In the genomic region with DNA sequence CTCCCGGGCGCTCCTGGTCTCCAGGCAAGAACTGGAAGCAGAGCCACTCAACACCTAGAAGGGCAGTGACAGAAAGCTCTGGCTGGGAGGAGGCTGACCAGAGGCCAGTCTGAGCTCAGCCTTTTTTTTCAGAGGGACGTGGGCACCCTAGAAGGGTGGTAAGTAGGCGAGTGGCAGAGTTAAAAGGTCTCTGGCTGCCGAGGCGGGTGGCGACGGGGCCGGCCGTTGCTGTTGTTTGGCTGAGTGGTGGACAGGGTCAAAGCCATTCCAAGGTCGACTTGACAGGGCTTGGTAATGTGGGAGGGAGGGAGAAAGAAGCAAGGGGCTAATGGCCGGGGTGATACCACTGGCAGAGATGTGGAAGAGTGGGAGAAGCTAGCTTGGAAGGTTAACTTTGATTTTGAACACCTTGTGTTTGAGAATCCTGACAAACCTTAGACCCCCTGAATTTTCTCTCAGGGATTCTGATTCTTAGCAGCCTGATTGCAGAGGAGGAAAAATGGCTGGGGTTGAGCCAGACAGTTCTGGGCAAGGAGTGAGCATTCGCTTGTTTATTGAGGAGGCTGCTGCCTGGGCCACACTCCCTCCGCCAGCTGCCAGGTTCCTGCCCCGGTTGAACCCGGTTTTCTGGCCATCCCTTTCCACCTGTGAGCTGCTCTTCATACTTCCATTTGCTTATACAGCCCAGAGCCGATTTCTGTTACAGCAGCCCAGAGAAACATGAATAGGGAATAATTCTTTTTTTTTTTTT, we compare ENCODE assay signal across 9 cellular contexts. TPM values are rescaled to one million over a fixed set of nuclear protein-coding genes. Genes with fewer than 3 reads are reported as not detected.
DNase-seq lines count a peak whose midpoint lies in the region; ATAC-seq, FAIRE-seq and TF ChIP-seq lines count a peak whose summit lies in the region.
"Had no signal": no experiment of that assay in that cellular context is flagged by ENCODE, and none has a peak within 500 bp of the region (broad histone marks: within the 10 kb centered on the region; RNA-seq: fewer than 3 reads in every experiment).

No MANE protein-coding gene starts in this region.

- H3K9me3 Mint-ChIP-seq in activated CD4-positive, alpha-beta T cell treated with anti-CD3 and anti-CD28 coated beads, Interleukin-2, amount 10 ng/mL, durations not matched to agents 7 days and 5 days: no peaks in the 10 kb centered on the region

- peak overlapping the region; percentile 89 for H3K4me2 ChIP-seq in HepG2 (ENCODE audit: low read depth, low read length)

- peak; percentile 32 for ATAC-seq in body of pancreas
- peak; percentile 65 for ATAC-seq in HepG2
- no peak for ATAC-seq in HG03025 (IDR thresholded peaks at IDR 0.05; ENCODE audit: low FRiP score, unreplicated experiment)

- no peak for DNase-seq in activated CD4-positive, alpha-beta T cell treated with anti-CD3 and anti-CD28 coated beads, Interleukin-2, amount 10 ng/mL, durations not matched to agents 7 days and 5 days
- DNase-seq in activated CD4-positive, alpha-beta T cell treated with anti-CD3 and anti-CD28 coated beads, Interleukin-2, amount 50 U/mL, for 4 hours: no peak
- DNase-seq in body of pancreas (peak in 2 of 4 donors; percentile 34 to 41), HepG2 (ENCODE audit: low spot score) (peak; percentile 34), thyroid gland (peak; percentile 19 to 49), cerebellar nuclear complex (lab: John Stamatoyannopoulos, UW) (no peak), OCI-M2 (lab: John Stamatoyannopoulos, UW; ENCODE audit: unreplicated experiment) (no peak)

- peak overlapping the region; percentile 66 to 90 (median 75) for H3K27ac ChIP-seq in body of pancreas
- H3K27ac ChIP-seq in HepG2 (ENCODE audit: extremely low read length, insufficient read depth, low read length): peak overlapping the region; percentile 55
- peak overlapping the region; percentile 52 to 82 (median 70) for H3K27ac ChIP-seq in thyroid gland

- TF ChIP-seq POLR2A in body of pancreas (IDR thresholded peaks at IDR 0.05) (no peak), HepG2 (IDR thresholded peaks at IDR 0.05; ENCODE audit: insufficient read depth in 1 of 2, low read depth in 2 of 2, low read length in 2 of 2) (no peak), thyroid gland (IDR thresholded peaks at IDR 0.05) (no peak)

- POLR2A ChIA-PET in activated CD4-positive, alpha-beta T cell treated with anti-CD3 and anti-CD28 coated beads, Interleukin-2, amount 10 ng/mL, durations not matched to agents 7 days and 5 days (lab: Charles Lee): interaction anchor here (0.6 to 1.3 kb wide), 6 partner anchors 11 to 258 kb away, joined by 3 to 4 read pairs (median 4); partner anchors contain the start of genes SCO2 and TYMP
- POLR2A ChIA-PET in HepG2 (lab: Yijun Ruan, JAX): interaction anchor here (1.0 to 2.9 kb wide), 16 partner anchors 14 to 320 kb away, joined by 3 to 36 read pairs (median 6); partner anchors contain the start of genes CHKB, CPT1B, KLHDC7B and LMF2

- peak overlapping the region; percentile 85 for H3K27ac Mint-ChIP-seq in activated CD4-positive, alpha-beta T cell treated with anti-CD3 and anti-CD28 coated beads, Interleukin-2, amount 10 ng/mL, durations not matched to agents 7 days and 5 days

- peaks cover 18% of the 10 kb centered on the region for H3K4me1 ChIP-seq in body of pancreas
- H3K4me1 ChIP-seq in HepG2 (ENCODE audit: insufficient read depth, low read length): peaks cover 21% of the 10 kb centered on the region
- peaks cover 11 to 12% of the 10 kb centered on the region in 2 donors for H3K4me1 ChIP-seq in thyroid gland

- FAIRE-seq in HepG2 (lab: Jason Lieb, UNC): no peak

- no peak for TF ChIP-seq EP300 in HepG2 (IDR thresholded peaks at IDR 0.05; ENCODE audit: low read depth in 2 of 2, low read length in 2 of 2)
- TF ChIP-seq EP300 in HepG2 (CRISPR knock-in tag; IDR thresholded peaks at IDR 0.05; ENCODE audit: borderline replicate concordance): no peak

- CTCF ChIA-PET in activated CD4-positive, alpha-beta T cell treated with anti-CD3 and anti-CD28 coated beads, Interleukin-2, amount 10 ng/mL, durations not matched to agents 7 days and 5 days (lab: Charles Lee): interaction anchor here (0.6 to 4.9 kb wide), 25 partner anchors 8 to 428 kb away, joined by 3 to 74 read pairs (median 4); partner anchors contain the start of genes CHKB, CPT1B, KLHDC7B and SCO2
- CTCF ChIA-PET in HepG2 (lab: Yijun Ruan, JAX; ENCODE audit: low intra/inter-chr PET ratio, low total read pairs): no interaction called here

- H3K79me2 ChIP-seq in HepG2 (ENCODE audit: insufficient read depth, low read length): no peaks in the 10 kb centered on the region

- peak overlapping the region; percentile 64 for H3K9ac ChIP-seq in HepG2 (ENCODE audit: insufficient read depth, low read depth, low read length)

- intact Hi-C loops in body of pancreas (cut with DNase I): no loop called here
- intact Hi-C loops in HepG2 (cut with micrococcal nuclease; ENCODE audit: unreplicated experiment): loop anchor here (5.0 kb wide), 1 partner anchor 36 kb away; the partner anchor contains the start of gene SCO2
- intact Hi-C loops in thyroid gland (cut with DNase I): no loop called here

- no TSS peak for BruUV-seq in HepG2 (replicated peaks; lab: Mats Ljungman, UMichigan)

- in situ Hi-C loops in HepG2 (cut with HindIII; ENCODE audit: extremely low pct_ligation_motif_present, low pct_unique_long_range_greater_than_20kb): no loop called here

- H3K4me3 ChIP-seq in body of pancreas (peak overlapping the region; percentile 4 to 9), HepG2 (replicated peaks in 1 of 3; ENCODE audit: insufficient read depth in 1 of 3, low read depth in 2 of 3, low read length in 3 of 3) (peak overlapping the region; percentile 68 to 85 (median 71)), thyroid gland (replicated peaks in 1 of 3) (peak overlapping the region in 2 of 3 donors; percentile 37 to 40)

- no peaks in the 10 kb centered on the region for H3K36me3 ChIP-seq in body of pancreas (replicated peaks in 1 of 2; ENCODE audit: insufficient read depth in 1 of 2, low read depth in 2 of 2)
- H3K36me3 ChIP-seq in HepG2 (replicated peaks in 1 of 2; ENCODE audit: control insufficient read depth in 1 of 2, insufficient read depth in 2 of 2, low read length in 2 of 2): no peaks in the 10 kb centered on the region
- H3K36me3 ChIP-seq in thyroid gland: peaks cover 0 to under 1% of the 10 kb centered on the region in 2 donors

- peak overlapping the region; percentile 80 for H3K4me3 Mint-ChIP-seq in activated CD4-positive, alpha-beta T cell treated with anti-CD3 and anti-CD28 coated beads, Interleukin-2, amount 10 ng/mL, durations not matched to agents 7 days and 5 days

- no peak for TF ChIP-seq RAD21 in HepG2 (CRISPR knock-in tag; IDR thresholded peaks at IDR 0.05)

- no peaks in the 10 kb centered on the region for H3K9me3 ChIP-seq in body of pancreas
- H3K9me3 ChIP-seq in HepG2 (ENCODE audit: low read length): no peaks in the 10 kb centered on the region
- no peaks in the 10 kb centered on the region for H3K9me3 ChIP-seq in thyroid gland

- no peak overlapping the region for H2AFZ ChIP-seq in HepG2 (ENCODE audit: low read length)

- H3K36me3 Mint-ChIP-seq in activated CD4-positive, alpha-beta T cell treated with anti-CD3 and anti-CD28 coated beads, Interleukin-2, amount 10 ng/mL, durations not matched to agents 7 days and 5 days (ENCODE audit: low read depth): peaks cover 7% of the 10 kb centered on the region

- no peak for TF ChIP-seq CTCF in body of pancreas (IDR thresholded peaks at IDR 0.05)
- TF ChIP-seq CTCF in HepG2 (CRISPR knock-in tag; IDR thresholded peaks at IDR 0.05): no peak
- TF ChIP-seq CTCF in thyroid gland (IDR thresholded peaks at IDR 0.05): no peak

- peaks cover 13% of the 10 kb centered on the region for H3K27me3 Mint-ChIP-seq in activated CD4-positive, alpha-beta T cell treated with anti-CD3 and anti-CD28 coated beads, Interleukin-2, amount 10 ng/mL, durations not matched to agents 7 days and 5 days

- peaks cover 24% of the 10 kb centered on the region for H3K4me1 Mint-ChIP-seq in activated CD4-positive, alpha-beta T cell treated with anti-CD3 and anti-CD28 coated beads, Interleukin-2, amount 10 ng/mL, durations not matched to agents 7 days and 5 days

- H3K27me3 ChIP-seq in body of pancreas (no peaks in the 10 kb centered on the region), HepG2 (ENCODE audit: control insufficient read depth in 1 of 2, insufficient read depth in 2 of 2, low read length in 2 of 2) (peaks cover 0 to 16% of the 10 kb centered on the region in 2 experiments; a peak in 1 of 5 replicates), thyroid gland (no peaks in the 10 kb centered on the region)

- WGBS in body of pancreas, 2 donors: 9 to 13% methylated on average over 17 of the region's 17 CpGs
- 7% methylated on average over 17 of the region's 17 CpGs for WGBS in HepG2 (ENCODE audit: low lambda C conversion rate)
- WGBS in thyroid gland, 2 donors: 18 to 21% methylated on average over 17 of the region's 17 CpGs

- no peaks in the 10 kb centered on the region for H4K20me1 ChIP-seq in HepG2 (ENCODE audit: insufficient read depth, low read length)

RNA-seq across cellular contexts. Expression of gene SYCE3, which starts 0.9 kb away (rescaled TPM):
- total RNA-seq in activated CD4-positive, alpha-beta T cell treated with anti-CD3 and anti-CD28 coated beads, Interleukin-2, amount 10 ng/mL, durations not matched to agents 7 days and 5 days: under 1 TPM in 1 of 2 experiments, not detected in 1; 0.87 TPM
- total RNA-seq in body of pancreas: not detected
- total RNA-seq in HepG2 (2016; rRNA removed; fragmentation: Illumina TruSeq; extraction: Trizol): not detected in 2 replicates
- not detected in 2 replicates for total RNA-seq in HepG2 (2016; cell fraction: cytosol; rRNA removed; fragmentation: Illumina TruSeq; extraction: Trizol; ENCODE audit: low read depth)
- not detected in 2 replicates for total RNA-seq in HepG2 (2016; cell fraction: insoluble cytoplasmic fraction; rRNA removed; fragmentation: Illumina TruSeq; extraction: Trizol)
- not detected in 2 replicates for total RNA-seq in HepG2 (2016; cell fraction: membrane; rRNA removed; fragmentation: Illumina TruSeq; extraction: Trizol)
- total RNA-seq in HepG2 (2016; cell fraction: nucleus; rRNA removed; fragmentation: Illumina TruSeq; extraction: Trizol): not detected in 2 replicates
- polyA plus RNA-seq in HepG2 (2011; rRNA removed): 0.29 TPM in 1 of 2 replicates, not detected in the other
- 0.27 TPM in 1 of 2 replicates, not detected in the other for polyA plus RNA-seq in HepG2 (2011; cell fraction: cytosol; rRNA removed)
- polyA plus RNA-seq in HepG2 (2011; cell fraction: nucleus; rRNA removed): not detected in 2 replicates
- not detected in 2 replicates for polyA plus RNA-seq in HepG2 (2012)
- not detected in 2 replicates for polyA plus RNA-seq in HepG2 (2016; cell fraction: cytosol; fragmentation: Illumina TruSeq; extraction: Trizol; ENCODE audit: low read depth)
- not detected in 2 replicates for polyA plus RNA-seq in HepG2 (2016; cell fraction: insoluble cytoplasmic fraction; fragmentation: Illumina TruSeq; extraction: Trizol; ENCODE audit: low read depth)
- not detected in 2 replicates for polyA plus RNA-seq in HepG2 (2016; cell fraction: membrane; fragmentation: Illumina TruSeq; extraction: Trizol; ENCODE audit: low read depth)
- not detected in 2 replicates for polyA plus RNA-seq in HepG2 (2016; cell fraction: nucleus; fragmentation: Illumina TruSeq; extraction: Trizol; ENCODE audit: insufficient read depth, low read depth)
- polyA minus RNA-seq in HepG2 (2011; rRNA and poly(A)+ RNA removed; ENCODE audit: low replicate concordance): not detected in 2 replicates
- not detected in 2 replicates for polyA minus RNA-seq in HepG2 (2011; cell fraction: cytosol; rRNA and poly(A)+ RNA removed)
- not detected in 2 replicates for polyA minus RNA-seq in HepG2 (2011; cell fraction: nucleus; rRNA and poly(A)+ RNA removed)
- total RNA-seq in thyroid gland: 1 to 10 TPM in 3 of 4 donors, not detected in 1; 3.5 to 6.0 (median 4.3) TPM
- polyA plus RNA-seq: adipose tissue had no signal

RNA-seq across cellular contexts. Expression of gene CPT1B, which starts 14.6 kb away (rescaled TPM):
- 100 to 1,000 TPM; 107 to 113 TPM for total RNA-seq in activated CD4-positive, alpha-beta T cell treated with anti-CD3 and anti-CD28 coated beads, Interleukin-2, amount 10 ng/mL, durations not matched to agents 7 days and 5 days
- 10 to 100 TPM in 1 of 2 donors, 1 to 10 TPM in 1; 8.3 to 34.9 TPM for total RNA-seq in body of pancreas
- total RNA-seq in HepG2 (2016; rRNA removed; fragmentation: Illumina TruSeq; extraction: Trizol): 2.3 and 9.2 TPM in 2 replicates
- total RNA-seq in HepG2 (2016; cell fraction: cytosol; rRNA removed; fragmentation: Illumina TruSeq; extraction: Trizol; ENCODE audit: low read depth): 0.91 and 1.5 TPM in 2 replicates
- 1.4 and 10.1 TPM in 2 replicates for total RNA-seq in HepG2 (2016; cell fraction: insoluble cytoplasmic fraction; rRNA removed; fragmentation: Illumina TruSeq; extraction: Trizol)
- total RNA-seq in HepG2 (2016; cell fraction: membrane; rRNA removed; fragmentation: Illumina TruSeq; extraction: Trizol): 1.9 and 2.4 TPM in 2 replicates
- total RNA-seq in HepG2 (2016; cell fraction: nucleus; rRNA removed; fragmentation: Illumina TruSeq; extraction: Trizol): 11.6 and 16.2 TPM in 2 replicates
- polyA plus RNA-seq in HepG2 (2011; rRNA removed): 19.5 and 26.5 TPM in 2 replicates
- polyA plus RNA-seq in HepG2 (2011; cell fraction: cytosol; rRNA removed): 4.5 and 5.2 TPM in 2 replicates
- polyA plus RNA-seq in HepG2 (2011; cell fraction: nucleus; rRNA removed): 177 and 200 TPM in 2 replicates
- polyA plus RNA-seq in HepG2 (2012): 15.0 and 23.3 TPM in 2 replicates
- polyA plus RNA-seq in HepG2 (2016; cell fraction: cytosol; fragmentation: Illumina TruSeq; extraction: Trizol; ENCODE audit: low read depth): 0.49 and 0.80 TPM in 2 replicates
- 2.0 and 2.6 TPM in 2 replicates for polyA plus RNA-seq in HepG2 (2016; cell fraction: insoluble cytoplasmic fraction; fragmentation: Illumina TruSeq; extraction: Trizol; ENCODE audit: low read depth)
- polyA plus RNA-seq in HepG2 (2016; cell fraction: membrane; fragmentation: Illumina TruSeq; extraction: Trizol; ENCODE audit: low read depth): 1.7 and 2.0 TPM in 2 replicates
- 62.6 and 63.1 TPM in 2 replicates for polyA plus RNA-seq in HepG2 (2016; cell fraction: nucleus; fragmentation: Illumina TruSeq; extraction: Trizol; ENCODE audit: insufficient read depth, low read depth)
- polyA minus RNA-seq in HepG2 (2011; rRNA and poly(A)+ RNA removed; ENCODE audit: low replicate concordance): 7.0 and 8.4 TPM in 2 replicates
- 0.79 and 1.7 TPM in 2 replicates for polyA minus RNA-seq in HepG2 (2011; cell fraction: cytosol; rRNA and poly(A)+ RNA removed)
- 21.3 and 22.5 TPM in 2 replicates for polyA minus RNA-seq in HepG2 (2011; cell fraction: nucleus; rRNA and poly(A)+ RNA removed)
- total RNA-seq in thyroid gland: 10 to 100 TPM in 3 of 4 donors, 1 to 10 TPM in 1; 9.7 to 38.7 (median 14.9) TPM

RNA-seq across cellular contexts. Expression of gene KLHDC7B, which starts 17.9 kb away (rescaled TPM):
- 10 to 100 TPM; 15.6 to 16.0 TPM for total RNA-seq in activated CD4-positive, alpha-beta T cell treated with anti-CD3 and anti-CD28 coated beads, Interleukin-2, amount 10 ng/mL, durations not matched to agents 7 days and 5 days
- total RNA-seq in body of pancreas (not detected), HepG2 (2016; rRNA removed; fragmentation: Illumina TruSeq; extraction: Trizol) (not detected in 2 replicates), thyroid gland (under 1 TPM in 1 of 4 donors, not detected in 3; 0.27 TPM)
- not detected in 2 replicates for total RNA-seq in HepG2 (2016; cell fraction: cytosol; rRNA removed; fragmentation: Illumina TruSeq; extraction: Trizol; ENCODE audit: low read depth)
- not detected in 2 replicates for total RNA-seq in HepG2 (2016; cell fraction: insoluble cytoplasmic fraction; rRNA removed; fragmentation: Illumina TruSeq; extraction: Trizol)
- total RNA-seq in HepG2 (2016; cell fraction: membrane; rRNA removed; fragmentation: Illumina TruSeq; extraction: Trizol): not detected in 2 replicates
- not detected in 2 replicates for total RNA-seq in HepG2 (2016; cell fraction: nucleus; rRNA removed; fragmentation: Illumina TruSeq; extraction: Trizol)
- 0.11 and 0.17 TPM in 2 replicates for polyA plus RNA-seq in HepG2 (2011; rRNA removed)
- polyA plus RNA-seq in HepG2 (2011; cell fraction: cytosol; rRNA removed): 0.09 TPM in 2 replicates
- polyA plus RNA-seq in HepG2 (2011; cell fraction: nucleus; rRNA removed): 0.68 and 0.81 TPM in 2 replicates
- 0.12 and 0.47 TPM in 2 replicates for polyA plus RNA-seq in HepG2 (2012)
- 0.03 TPM in 1 of 2 replicates, not detected in the other for polyA plus RNA-seq in HepG2 (2016; cell fraction: cytosol; fragmentation: Illumina TruSeq; extraction: Trizol; ENCODE audit: low read depth)
- not detected in 2 replicates for polyA plus RNA-seq in HepG2 (2016; cell fraction: insoluble cytoplasmic fraction; fragmentation: Illumina TruSeq; extraction: Trizol; ENCODE audit: low read depth)
- not detected in 2 replicates for polyA plus RNA-seq in HepG2 (2016; cell fraction: membrane; fragmentation: Illumina TruSeq; extraction: Trizol; ENCODE audit: low read depth)
- polyA plus RNA-seq in HepG2 (2016; cell fraction: nucleus; fragmentation: Illumina TruSeq; extraction: Trizol; ENCODE audit: insufficient read depth, low read depth): 0.09 TPM in 1 of 2 replicates, not detected in the other
- polyA minus RNA-seq in HepG2 (2011; rRNA and poly(A)+ RNA removed; ENCODE audit: low replicate concordance): 0.24 and 1.1 TPM in 2 replicates
- polyA minus RNA-seq in HepG2 (2011; cell fraction: cytosol; rRNA and poly(A)+ RNA removed): 0.26 and 0.49 TPM in 2 replicates
- 0.13 and 0.50 TPM in 2 replicates for polyA minus RNA-seq in HepG2 (2011; cell fraction: nucleus; rRNA and poly(A)+ RNA removed)

RNA-seq across cellular contexts. Expression of gene CHKB, which starts 19.1 kb away (rescaled TPM):
- total RNA-seq in activated CD4-positive, alpha-beta T cell treated with anti-CD3 and anti-CD28 coated beads, Interleukin-2, amount 10 ng/mL, durations not matched to agents 7 days and 5 days: 100 to 1,000 TPM; 140 to 142 TPM
- total RNA-seq in body of pancreas (100 to 1,000 TPM in 1 of 2 donors, 10 to 100 TPM in 1; 43.3 to 122 TPM), HepG2 (2016; rRNA removed; fragmentation: Illumina TruSeq; extraction: Trizol) (9.9 and 24.5 TPM in 2 replicates), thyroid gland (10 to 100 TPM; 49.1 to 96.9 (median 67.8) TPM)
- 17.8 and 21.3 TPM in 2 replicates for total RNA-seq in HepG2 (2016; cell fraction: cytosol; rRNA removed; fragmentation: Illumina TruSeq; extraction: Trizol; ENCODE audit: low read depth)
- 10.7 and 27.7 TPM in 2 replicates for total RNA-seq in HepG2 (2016; cell fraction: insoluble cytoplasmic fraction; rRNA removed; fragmentation: Illumina TruSeq; extraction: Trizol)
- total RNA-seq in HepG2 (2016; cell fraction: membrane; rRNA removed; fragmentation: Illumina TruSeq; extraction: Trizol): 16.6 and 17.3 TPM in 2 replicates
- 27.3 and 33.6 TPM in 2 replicates for total RNA-seq in HepG2 (2016; cell fraction: nucleus; rRNA removed; fragmentation: Illumina TruSeq; extraction: Trizol)
- polyA plus RNA-seq in HepG2 (2011; rRNA removed): 42.7 and 43.1 TPM in 2 replicates
- polyA plus RNA-seq in HepG2 (2011; cell fraction: cytosol; rRNA removed): 11.7 and 13.0 TPM in 2 replicates
- polyA plus RNA-seq in HepG2 (2011; cell fraction: nucleus; rRNA removed): 163 and 176 TPM in 2 replicates
- 20.9 and 22.0 TPM in 2 replicates for polyA plus RNA-seq in HepG2 (2012)
- polyA plus RNA-seq in HepG2 (2016; cell fraction: cytosol; fragmentation: Illumina TruSeq; extraction: Trizol; ENCODE audit: low read depth): 10.7 and 12.5 TPM in 2 replicates
- 10.1 and 10.6 TPM in 2 replicates for polyA plus RNA-seq in HepG2 (2016; cell fraction: insoluble cytoplasmic fraction; fragmentation: Illumina TruSeq; extraction: Trizol; ENCODE audit: low read depth)
- polyA plus RNA-seq in HepG2 (2016; cell fraction: membrane; fragmentation: Illumina TruSeq; extraction: Trizol; ENCODE audit: low read depth): 12.3 and 13.1 TPM in 2 replicates
- polyA plus RNA-seq in HepG2 (2016; cell fraction: nucleus; fragmentation: Illumina TruSeq; extraction: Trizol; ENCODE audit: insufficient read depth, low read depth): 91.8 and 97.4 TPM in 2 replicates
- 12.9 and 13.6 TPM in 2 replicates for polyA minus RNA-seq in HepG2 (2011; rRNA and poly(A)+ RNA removed; ENCODE audit: low replicate concordance)
- 3.1 TPM in 2 replicates for polyA minus RNA-seq in HepG2 (2011; cell fraction: cytosol; rRNA and poly(A)+ RNA removed)
- 20.0 and 26.5 TPM in 2 replicates for polyA minus RNA-seq in HepG2 (2011; cell fraction: nucleus; rRNA and poly(A)+ RNA removed)

RNA-seq across cellular contexts. Expression of gene TYMP, which starts 33.8 kb away (rescaled TPM):
- total RNA-seq in activated CD4-positive, alpha-beta T cell treated with anti-CD3 and anti-CD28 coated beads, Interleukin-2, amount 10 ng/mL, durations not matched to agents 7 days and 5 days: 100 to 1,000 TPM in 1 of 2 experiments, 10 to 100 TPM in 1; 92.2 to 126 TPM
- total RNA-seq in body of pancreas: 10 to 100 TPM; 29.8 to 65.3 TPM
- total RNA-seq in HepG2 (2016; rRNA removed; fragmentation: Illumina TruSeq; extraction: Trizol): 2.3 and 3.9 TPM in 2 replicates
- 1.0 and 1.1 TPM in 2 replicates for total RNA-seq in HepG2 (2016; cell fraction: cytosol; rRNA removed; fragmentation: Illumina TruSeq; extraction: Trizol; ENCODE audit: low read depth)
- 2.2 and 3.5 TPM in 2 replicates for total RNA-seq in HepG2 (2016; cell fraction: insoluble cytoplasmic fraction; rRNA removed; fragmentation: Illumina TruSeq; extraction: Trizol)
- 1.8 TPM in 2 replicates for total RNA-seq in HepG2 (2016; cell fraction: membrane; rRNA removed; fragmentation: Illumina TruSeq; extraction: Trizol)
- total RNA-seq in HepG2 (2016; cell fraction: nucleus; rRNA removed; fragmentation: Illumina TruSeq; extraction: Trizol): 1.9 and 3.1 TPM in 2 replicates
- polyA plus RNA-seq in HepG2 (2011; rRNA removed): 4.3 and 7.5 TPM in 2 replicates
- 4.9 and 6.1 TPM in 2 replicates for polyA plus RNA-seq in HepG2 (2011; cell fraction: cytosol; rRNA removed)
- 37.1 and 45.0 TPM in 2 replicates for polyA plus RNA-seq in HepG2 (2011; cell fraction: nucleus; rRNA removed)
- polyA plus RNA-seq in HepG2 (2012): 3.0 and 4.0 TPM in 2 replicates
- 1.3 and 1.4 TPM in 2 replicates for polyA plus RNA-seq in HepG2 (2016; cell fraction: cytosol; fragmentation: Illumina TruSeq; extraction: Trizol; ENCODE audit: low read depth)
- polyA plus RNA-seq in HepG2 (2016; cell fraction: insoluble cytoplasmic fraction; fragmentation: Illumina TruSeq; extraction: Trizol; ENCODE audit: low read depth): 2.9 and 3.2 TPM in 2 replicates
- polyA plus RNA-seq in HepG2 (2016; cell fraction: membrane; fragmentation: Illumina TruSeq; extraction: Trizol; ENCODE audit: low read depth): 0.84 and 0.96 TPM in 2 replicates
- polyA plus RNA-seq in HepG2 (2016; cell fraction: nucleus; fragmentation: Illumina TruSeq; extraction: Trizol; ENCODE audit: insufficient read depth, low read depth): 3.0 and 4.9 TPM in 2 replicates
- polyA minus RNA-seq in HepG2 (2011; rRNA and poly(A)+ RNA removed; ENCODE audit: low replicate concordance): 1.9 and 3.4 TPM in 2 replicates
- polyA minus RNA-seq in HepG2 (2011; cell fraction: cytosol; rRNA and poly(A)+ RNA removed): 2.0 and 2.6 TPM in 2 replicates
- polyA minus RNA-seq in HepG2 (2011; cell fraction: nucleus; rRNA and poly(A)+ RNA removed): 3.6 and 4.0 TPM in 2 replicates
- total RNA-seq in thyroid gland: 10 to 100 TPM; 28.0 to 61.0 (median 33.6) TPM

Comparison
In these comparisons a context has a peak if more than half of its experiments do, and no peak if none do; other contexts are left out.
1. DNase-seq: peak in HepG2 (single experiment) and thyroid gland (2 of 2); none in activated CD4-positive, alpha-beta T cell treated with anti-CD3 and anti-CD28 coated beads, Interleukin-2, amount 10 ng/mL, durations not matched to agents 7 days and 5 days (single experiment), activated CD4-positive, alpha-beta T cell treated with anti-CD3 and anti-CD28 coated beads, Interleukin-2, amount 50 U/mL, for 4 hours (0 of 2), cerebellar nuclear complex (0 of 2) and OCI-M2 (single experiment).
2. H3K4me3 ChIP-seq: peak in every context shown above with its lines; median percentile 71 in HepG2; 38 in thyroid gland; 6 in body of pancreas.
3. RNA of gene KLHDC7B, which starts 17.9 kb away (total RNA-seq): 15.6 to 16.0 TPM in activated CD4-positive, alpha-beta T cell treated with anti-CD3 and anti-CD28 coated beads, Interleukin-2, amount 10 ng/mL, durations not matched to agents 7 days and 5 days; not detected in body of pancreas, not detected in HepG2 and 0.27 TPM in thyroid gland; every median in the first group is over 10 times any median in the second.
4. Peak in every context shown above with its lines, with median percentiles within 50 percentile points of each other: H3K27ac ChIP-seq.